Comparison of ENCODE assay signal across 8 cellular contexts in the genomic region with DNA sequence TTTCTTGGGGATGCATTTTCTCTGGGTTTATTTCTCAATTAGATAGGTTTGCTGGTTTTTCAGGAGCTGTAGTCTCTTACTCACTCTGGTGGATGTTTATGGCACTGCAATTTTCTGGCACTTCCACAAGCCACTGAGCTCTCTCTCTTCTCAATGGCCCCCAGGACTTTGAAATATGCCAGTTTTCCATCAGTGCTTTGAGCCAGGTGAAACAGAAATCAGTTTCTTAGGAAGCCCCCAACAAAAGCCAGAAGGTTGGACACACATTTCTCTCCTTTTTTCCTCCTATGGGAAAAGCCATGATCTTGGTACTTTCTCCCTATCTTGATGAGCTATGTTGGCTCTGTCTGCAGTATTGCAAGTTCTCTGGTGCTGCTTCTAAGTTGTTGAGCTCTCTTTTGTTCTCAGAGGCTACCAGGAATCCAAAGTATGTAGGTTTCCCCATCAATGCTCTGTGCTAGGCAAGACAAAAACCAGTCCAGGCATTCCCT.
DNase-seq lines count a peak whose midpoint lies in the region; ATAC-seq and TF ChIP-seq lines count a peak whose summit lies in the region.

No MANE protein-coding gene starts in this region.

- peak; percentile 85 for TF ChIP-seq CTCF in brain microvascular endothelial cell (IDR thresholded peaks at IDR 0.05; ENCODE audit: low read depth, low read length, missing control alignments)
- peak; percentile 34 for TF ChIP-seq CTCF in lung (IDR thresholded peaks at IDR 0.05; ENCODE audit: control extremely low read depth, extremely low read depth)

- H3K4me3 ChIP-seq in brain microvascular endothelial cell (ENCODE audit: low read depth, low read length) (no peak overlapping the region), lung (no peak overlapping the region)

- H3K9me3 ChIP-seq in lung (ENCODE audit: control insufficient read depth in 2 of 2, insufficient read depth in 1 of 2, low read length in 1 of 2), result peaks cover 0 to 5% of the 10 kb centered on the region in 2 donors

- H3K4me1 ChIP-seq in lung (ENCODE audit: control insufficient read depth in 2 of 2, insufficient read depth in 2 of 2, low read length in 2 of 2), result peaks cover 0 to 1% of the 10 kb centered on the region in 2 donors

- H3K27ac ChIP-seq in brain microvascular endothelial cell, result no peak overlapping the region
- H3K27ac ChIP-seq in lung (ENCODE audit: low read depth in 1 of 2, low read length in 1 of 2), result no peak overlapping the region
- H3K27ac ChIP-seq in caudate nucleus (ENCODE audit: low read depth, low read length), result no peak overlapping the region

- in situ Hi-C loops in brain microvascular endothelial cell (cut with HindIII; ENCODE audit: low pct_ligation_motif_present, low sequenced_read_pairs), result no loop called here

- H3K36me3 ChIP-seq in brain microvascular endothelial cell (replicated peaks), result no peaks in the 10 kb centered on the region
- H3K36me3 ChIP-seq in lung (ENCODE audit: control insufficient read depth in 2 of 2, insufficient read depth in 2 of 2, low read length in 2 of 2), result no peaks in the 10 kb centered on the region

- H3K27me3 ChIP-seq in brain microvascular endothelial cell (replicated peaks) (no peaks in the 10 kb centered on the region), lung (ENCODE audit: control insufficient read depth, insufficient read depth) (no peaks in the 10 kb centered on the region)

- peak; percentile 54 for DNase-seq in DMS114 treated with DMSO at 0.1 percent for 48 hours (lab: John Stamatoyannopoulos, UW; ENCODE audit: unreplicated experiment)
- DNase-seq in H4 (ENCODE audit: low spot score), result peak; percentile 44
- peak; percentile 16 for DNase-seq in NCI-H2227 treated with DMSO at 0.1 percent for 48 hours (lab: John Stamatoyannopoulos, UW)
- DNase-seq in brain microvascular endothelial cell, result peak; percentile 60
- DNase-seq in lung (ENCODE audit: low spot score), result no peak
- no peak for DNase-seq in caudate nucleus (lab: John Stamatoyannopoulos, UW)
- no peak for DNase-seq in NCI-H187 treated with DMSO at 0.1 percent for 48 hours (lab: John Stamatoyannopoulos, UW)

- ATAC-seq in lung (ENCODE audit: insufficient read depth, low FRiP score) (no peak), HG02763 (IDR thresholded peaks at IDR 0.05; ENCODE audit: unreplicated experiment) (no peak)

Comparison
In these comparisons a context has a peak if more than half of its experiments do, and no peak if none do; other contexts are left out.
1. DNase-seq: peak in DMS114 treated with DMSO at 0.1 percent for 48 hours (single experiment), H4 (single experiment), NCI-H2227 treated with DMSO at 0.1 percent for 48 hours (single experiment) and brain microvascular endothelial cell (single experiment); none in lung (single experiment), caudate nucleus (0 of 61) and NCI-H187 treated with DMSO at 0.1 percent for 48 hours (single experiment).